ENCODE assay signal across 20 cellular contexts in the genomic region with DNA sequence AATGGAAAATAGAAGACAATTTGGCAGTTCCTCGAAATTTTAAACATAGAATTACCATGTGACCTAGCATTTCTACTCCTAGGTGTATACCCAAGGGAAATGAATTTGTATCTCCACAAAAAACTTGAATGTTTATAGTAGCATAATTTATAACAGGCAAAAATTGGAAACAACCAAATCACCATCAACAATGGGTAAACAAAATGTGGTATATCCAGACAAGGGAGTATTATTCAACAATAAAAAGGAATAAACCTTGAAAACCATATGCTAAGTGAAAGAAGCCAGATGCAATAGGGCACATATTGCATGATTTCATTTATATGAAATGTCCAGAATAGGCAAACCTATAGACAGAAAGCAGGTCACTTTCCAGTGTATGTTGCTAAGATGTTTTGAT.
"Had no signal": no experiment of that assay in that cellular context is flagged by ENCODE, and none has a peak within 500 bp of the region (broad histone marks: within the 10 kb centered on the region; RNA-seq: fewer than 3 reads in every experiment).

No MANE protein-coding gene starts in this region.

- H3K36me3 ChIP-seq: colonic mucosa had no signal

- H3K79me2 ChIP-seq: hepatocyte had no signal

- H3K9me3 ChIP-seq: colonic mucosa, esophagus muscularis mucosa, gastroesophageal sphincter, left lung, lower lobe of right lung, mucosa of descending colon had no signal

- H2AFZ ChIP-seq: hepatocyte had no signal

- ATAC-seq: effector memory CD8-positive, alpha-beta T cell; foreskin keratinocyte; gastroesophageal sphincter; heart left ventricle; left cardiac atrium; left lung; left ventricle myocardium superior; lower lobe of right lung; mucosa of descending colon had no signal

- H3K4me3 ChIP-seq: colonic mucosa, esophagus muscularis mucosa, gastroesophageal sphincter, heart left ventricle, hepatocyte, left lung, lower lobe of right lung, mucosa of descending colon had no signal

- H3K4me1 ChIP-seq: colonic mucosa, esophagus muscularis mucosa, foreskin keratinocyte, gastroesophageal sphincter had no signal

- H3K4me2 ChIP-seq: hepatocyte had no signal

- DNase-seq: colonic mucosa; cortex of kidney; effector CD8-positive, alpha-beta T cell; effector memory CD8-positive, alpha-beta T cell; endodermal cell; foreskin keratinocyte; heart left ventricle; hypothalamus; immature natural killer cell; islet precursor cell; left cardiac atrium; left lung; left ventricle myocardium superior; lower lobe of right lung; mesenchymal stem cell; mucosa of descending colon; naive B cell had no signal

- H3K27me3 ChIP-seq: colonic mucosa, esophagus muscularis mucosa, foreskin keratinocyte, gastroesophageal sphincter, heart left ventricle, hepatocyte, left lung had no signal

- H3K27ac ChIP-seq: colonic mucosa, esophagus muscularis mucosa, foreskin keratinocyte, gastroesophageal sphincter, heart left ventricle, hepatocyte, left lung, lower lobe of right lung had no signal
